35 cellular contexts compared by ENCODE assay signal in genomic region chr22:16695261-16695660, GRCh38.
"Had no signal": no experiment of that assay in that cellular context is flagged by ENCODE, and none has a peak within 500 bp of the region (broad histone marks: within the 10 kb centered on the region; RNA-seq: fewer than 3 reads in every experiment).

No MANE protein-coding gene starts in this region.

- H3K36me3 ChIP-seq: MG63 had no signal

- DNase-seq: Karpas-422, Kasumi-1, MG63, MM.1S, MV-4-11, NCI-H1048, NCI-H1092, NCI-H1092 treated with DMSO at 0.1 percent for 48 hours, NCI-H1105, NCI-H1105 treated with DMSO at 0.1 percent for 48 hours, NCI-H1417, NCI-H1417 treated with DMSO at 0.1 percent for 48 hours, NCI-H1436, NCI-H1436 treated with DMSO at 0.1 percent for 48 hours, NCI-H146, NCI-H1694, NCI-H1694 treated with DMSO at 0.1 percent for 48 hours, NCI-H187, NCI-H187 treated with DMSO at 0.1 percent for 48 hours, NCI-H1930, NCI-H2029, NCI-H2029 treated with DMSO at 0.1 percent for 48 hours, NCI-H2081, NCI-H2081 treated with DMSO at 0.1 percent for 48 hours, NCI-H2107, NCI-H2171, NCI-H2171 treated with DMSO at 0.1 percent for 48 hours, NCI-H2227 treated with DMSO at 0.1 percent for 48 hours, NCI-H226, NCI-H345, NCI-H446, NCI-H446 treated with DMSO at 0.1 percent for 48 hours, NCI-H510A, NCI-H510A treated with DMSO at 0.1 percent for 48 hours, NCI-H524 had no signal

- H3K4me3 ChIP-seq: MG63 had no signal

- H3K9me3 ChIP-seq: MG63 had no signal

- H3K27me3 ChIP-seq: MG63 had no signal
